Comparison of ENCODE assay signal across 1 cellular context in genomic region chr12:26126340-26127284, GRCh38.
A peak's percentile ranks its signal among the peaks of the same experiment; 100 is the strongest.
TF ChIP-seq lines count a peak whose summit lies in the region.

No MANE protein-coding gene starts in this region.

TF ChIP-seq in WTC11, 78 proteins besides CTCF, POLR2A, EP300 and RAD21 (continued from another document and continues in another):
- TF ChIP-seq E2F5 (CRISPR knock-in tag; IDR thresholded peaks at IDR 0.05) (no peak), NR2C2 (CRISPR knock-in tag; IDR thresholded peaks at IDR 0.05) (no peak), ZNF281 (CRISPR knock-in tag; IDR thresholded peaks at IDR 0.05) (no peak), IRF1 (CRISPR knock-in tag; IDR thresholded peaks at IDR 0.05) (no peak), ZNF671 (CRISPR knock-in tag; IDR thresholded peaks at IDR 0.05) (no peak), EMX1 (CRISPR knock-in tag; IDR thresholded peaks at IDR 0.05) (no peak), CDX4 (CRISPR knock-in tag; IDR thresholded peaks at IDR 0.05; ENCODE audit: borderline replicate concordance) (no peak), ARID4B (CRISPR knock-in tag; IDR thresholded peaks at IDR 0.05; ENCODE audit: borderline replicate concordance) (no peak), ZNF512 (CRISPR knock-in tag; IDR thresholded peaks at IDR 0.05; ENCODE audit: borderline replicate concordance) (no peak), OVOL2 (CRISPR knock-in tag; IDR thresholded peaks at IDR 0.05; ENCODE audit: borderline replicate concordance) (no peak), ZNF423 (CRISPR knock-in tag; IDR thresholded peaks at IDR 0.05) (no peak), GRHL2 (CRISPR knock-in tag; IDR thresholded peaks at IDR 0.05; ENCODE audit: insufficient replicate concordance, severe bottlenecking) (no peak), ZNF263 (CRISPR knock-in tag; IDR thresholded peaks at IDR 0.05; ENCODE audit: low read depth) (no peak), ZNF219 (CRISPR knock-in tag; IDR thresholded peaks at IDR 0.05; ENCODE audit: borderline replicate concordance) (no peak), JUN (CRISPR knock-in tag; IDR thresholded peaks at IDR 0.05) (no peak), ELF4 (CRISPR knock-in tag; IDR thresholded peaks at IDR 0.05; ENCODE audit: low read depth) (no peak), ZNF396 (CRISPR knock-in tag; IDR thresholded peaks at IDR 0.05; ENCODE audit: borderline replicate concordance) (no peak), ZNF138 (CRISPR knock-in tag; conservative IDR thresholded peaks at IDR 0.05) (no peak), E2F1 (CRISPR knock-in tag; IDR thresholded peaks at IDR 0.05) (peak; percentile 40; the same call in 1 of the 2 replicates), ESRRA (CRISPR knock-in tag; IDR thresholded peaks at IDR 0.05; ENCODE audit: borderline replicate concordance) (no peak), ZNF232 (CRISPR knock-in tag; IDR thresholded peaks at IDR 0.05) (no peak), CREM (CRISPR knock-in tag; IDR thresholded peaks at IDR 0.05) (no peak), AFF4 (CRISPR knock-in tag; IDR thresholded peaks at IDR 0.05; ENCODE audit: borderline replicate concordance) (no peak), GTF2I (CRISPR knock-in tag; conservative IDR thresholded peaks at IDR 0.05) (no peak), USF2 (CRISPR knock-in tag; IDR thresholded peaks at IDR 0.05) (peak; percentile 94), USF1 (CRISPR knock-in tag; IDR thresholded peaks at IDR 0.05) (peak; percentile 92), ZNF317 (CRISPR knock-in tag; IDR thresholded peaks at IDR 0.05; ENCODE audit: borderline replicate concordance, low read depth) (no peak), TEAD1 (CRISPR knock-in tag; IDR thresholded peaks at IDR 0.05) (peak; percentile 17; the same call in 1 of the 2 replicates), FOXP4 (CRISPR knock-in tag; IDR thresholded peaks at IDR 0.05) (no peak), ETV6 (CRISPR knock-in tag; IDR thresholded peaks at IDR 0.05) (no peak), SOX15 (CRISPR knock-in tag; IDR thresholded peaks at IDR 0.05) (no peak), STAT6 (CRISPR knock-in tag; conservative IDR thresholded peaks at IDR 0.05; ENCODE audit: low read depth) (no peak), FOXP1 (CRISPR knock-in tag; IDR thresholded peaks at IDR 0.05; ENCODE audit: borderline replicate concordance) (no peak)
